Comparison of ENCODE assay signal across 9 cellular contexts in the genomic region with DNA sequence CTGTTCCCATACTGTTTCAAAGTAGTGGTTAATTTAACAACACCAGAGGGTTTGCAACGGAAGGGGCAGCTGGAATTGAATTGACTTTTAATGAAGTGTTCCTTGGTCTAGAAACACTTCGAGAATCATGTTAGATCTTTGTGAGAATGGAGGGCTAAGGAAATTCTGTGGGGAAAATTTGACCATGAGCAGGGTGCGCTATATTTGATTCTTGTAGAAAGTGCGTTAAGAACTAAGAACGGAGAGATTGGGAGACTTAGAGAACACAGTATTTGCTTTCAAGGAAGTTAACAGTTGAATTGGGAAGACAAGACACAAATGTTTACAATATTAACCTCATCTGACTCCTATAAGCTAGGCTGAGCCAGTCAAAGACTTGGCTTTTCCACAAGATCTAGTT. TPM values are rescaled to one million over a fixed set of nuclear protein-coding genes. Genes with fewer than 3 reads are reported as not detected.
DNase-seq lines count a peak whose midpoint lies in the region; ATAC-seq, FAIRE-seq and TF ChIP-seq lines count a peak whose summit lies in the region.
"Had no signal": no experiment of that assay in that cellular context is flagged by ENCODE, and none has a peak within 500 bp of the region (broad histone marks: within the 10 kb centered on the region; RNA-seq: fewer than 3 reads in every experiment).

No MANE protein-coding gene starts in this region.

- CTCF ChIA-PET in activated CD8-positive, alpha-beta memory T cell treated with anti-CD3 and anti-CD28 coated beads, Interleukin-2, amount 10 ng/mL, durations not matched to agents 7 days and 5 days (lab: Charles Lee), result interaction anchor here (0.8 to 2.5 kb wide), 6 partner anchors 9 to 94 kb away, joined by 3 to 13 read pairs (median 4); partner anchors contain the start of genes ZNF398 and ZNF783

- H4K20me1 ChIP-seq in keratinocyte (ENCODE audit: control insufficient read depth, extremely low read depth, insufficient read depth, low read length), result no peaks in the 10 kb centered on the region

- H3K4me3 Mint-ChIP-seq in activated CD8-positive, alpha-beta memory T cell treated with anti-CD3 and anti-CD28 coated beads, Interleukin-2, amount 10 ng/mL, durations not matched to agents 7 days and 5 days, result peak overlapping the region; percentile 97
- peak overlapping the region; percentile 92 for H3K4me3 Mint-ChIP-seq in activated naive CD8-positive, alpha-beta T cell treated with anti-CD3 and anti-CD28 coated beads, Interleukin-2, amount 10 ng/mL, durations not matched to agents 7 days and 5 days

- no peak for FAIRE-seq in keratinocyte (lab: Jason Lieb, UNC)

- no peak overlapping the region for H2AFZ ChIP-seq in keratinocyte (ENCODE audit: control insufficient read depth, low read length)

- H3K4me1 ChIP-seq in keratinocyte (ENCODE audit: control insufficient read depth, extremely low read depth, insufficient read depth, low read length) (peaks cover 14% of the 10 kb centered on the region), suprapubic skin (peaks cover 26% of the 10 kb centered on the region)

- peak overlapping the region; percentile 30 for H3K27ac Mint-ChIP-seq in activated CD8-positive, alpha-beta memory T cell treated with anti-CD3 and anti-CD28 coated beads, Interleukin-2, amount 10 ng/mL, durations not matched to agents 7 days and 5 days
- peak overlapping the region; percentile 69 for H3K27ac Mint-ChIP-seq in activated naive CD8-positive, alpha-beta T cell treated with anti-CD3 and anti-CD28 coated beads, Interleukin-2, amount 10 ng/mL, durations not matched to agents 7 days and 5 days

- intact Hi-C loops in left colon (cut with DNase I, micrococcal nuclease), result no loop called here

- H3K9ac ChIP-seq in keratinocyte (ENCODE audit: control insufficient read depth, extremely low read depth, insufficient read depth, low read length), result peak overlapping the region; percentile 88

- peak overlapping the region; percentile 66 for H3K4me2 ChIP-seq in keratinocyte (ENCODE audit: control insufficient read depth, extremely low read depth, insufficient read depth, low read depth, low read length)

- H3K79me2 ChIP-seq in keratinocyte (ENCODE audit: control insufficient read depth, insufficient read depth, low read length), result peaks cover 42% of the 10 kb centered on the region

- no peaks in the 10 kb centered on the region for H3K9me3 Mint-ChIP-seq in activated CD8-positive, alpha-beta memory T cell treated with anti-CD3 and anti-CD28 coated beads, Interleukin-2, amount 10 ng/mL, durations not matched to agents 7 days and 5 days (ENCODE audit: low read depth)
- peaks cover 3% of the 10 kb centered on the region for H3K9me3 Mint-ChIP-seq in activated naive CD8-positive, alpha-beta T cell treated with anti-CD3 and anti-CD28 coated beads, Interleukin-2, amount 10 ng/mL, durations not matched to agents 7 days and 5 days

- ATAC-seq in activated CD8-positive, alpha-beta memory T cell treated with anti-CD3 and anti-CD28 coated beads, Interleukin-2, amount 10 ng/mL, durations not matched to agents 7 days and 5 days, result no peak
- ATAC-seq in activated naive CD8-positive, alpha-beta T cell treated with anti-CD3 and anti-CD28 coated beads, Interleukin-2, amount 10 ng/mL, durations not matched to agents 7 days and 5 days (ENCODE audit: low read depth), result no peak
- ATAC-seq in HG02973 (IDR thresholded peaks at IDR 0.05; ENCODE audit: unreplicated experiment) (no peak), left colon (no peak)

- H3K4me1 Mint-ChIP-seq in activated CD8-positive, alpha-beta memory T cell treated with anti-CD3 and anti-CD28 coated beads, Interleukin-2, amount 10 ng/mL, durations not matched to agents 7 days and 5 days, result peaks cover 36% of the 10 kb centered on the region
- peaks cover 24% of the 10 kb centered on the region for H3K4me1 Mint-ChIP-seq in activated naive CD8-positive, alpha-beta T cell treated with anti-CD3 and anti-CD28 coated beads, Interleukin-2, amount 10 ng/mL, durations not matched to agents 7 days and 5 days

- TF ChIP-seq CTCF in keratinocyte (optimal IDR thresholded peaks at IDR 0.05 in 1 of 3, IDR thresholded peaks at IDR 0.05 in 1 of 3, conservative IDR thresholded peaks at IDR 0.05 in 1 of 3; ENCODE audit: extremely low read depth in 1 of 3, insufficient read depth in 2 of 3, low read length in 3 of 3), result no peak
- no peak for TF ChIP-seq CTCF in suprapubic skin (IDR thresholded peaks at IDR 0.05)

- DNase-seq in activated CD8-positive, alpha-beta memory T cell treated with anti-CD3 and anti-CD28 coated beads, Interleukin-2, amount 10 ng/mL, durations not matched to agents 7 days and 5 days, result no peak
- DNase-seq in activated CD8-positive, alpha-beta memory T cell treated with anti-CD3 and anti-CD28 coated beads for 24 hours, result no peak
- no peak for DNase-seq in activated naive CD8-positive, alpha-beta T cell treated with anti-CD3 and anti-CD28 coated beads, Interleukin-2, amount 10 ng/mL, durations not matched to agents 7 days and 5 days
- DNase-seq in keratinocyte (ENCODE audit: low read depth, low spot score), result no peak
- DNase-seq in suprapubic skin (ENCODE audit: low spot score in 2 of 2), result no peak
- DNase-seq in left colon, result no peak
- no peak for DNase-seq in NCI-H82 treated with DMSO at 0.1 percent for 48 hours (lab: John Stamatoyannopoulos, UW; ENCODE audit: unreplicated experiment)
- DNase-seq: AML-193 had no signal

- no peak for TF ChIP-seq POLR2A in suprapubic skin (IDR thresholded peaks at IDR 0.05)

- H3K9me3 ChIP-seq in keratinocyte (ENCODE audit: control insufficient read depth, low read depth, low read length) (no peaks in the 10 kb centered on the region), suprapubic skin (no peaks in the 10 kb centered on the region)

- H3K4me3 ChIP-seq in keratinocyte (ENCODE audit: control insufficient read depth in 2 of 3, extremely low read depth in 1 of 3, insufficient read depth in 2 of 3, low read depth in 1 of 3, low read length in 3 of 3), result peak overlapping the region; percentile 75 to 90 (median 87)
- peak overlapping the region; percentile 96 for H3K4me3 ChIP-seq in suprapubic skin

- H3K9me1 ChIP-seq in keratinocyte (ENCODE audit: control insufficient read depth, extremely low read depth, insufficient read depth, low read length), result no peaks in the 10 kb centered on the region

- no peaks in the 10 kb centered on the region for H3K27me3 Mint-ChIP-seq in activated CD8-positive, alpha-beta memory T cell treated with anti-CD3 and anti-CD28 coated beads, Interleukin-2, amount 10 ng/mL, durations not matched to agents 7 days and 5 days
- H3K27me3 Mint-ChIP-seq in activated naive CD8-positive, alpha-beta T cell treated with anti-CD3 and anti-CD28 coated beads, Interleukin-2, amount 10 ng/mL, durations not matched to agents 7 days and 5 days, result no peaks in the 10 kb centered on the region

- H3K36me3 ChIP-seq in keratinocyte (ENCODE audit: control insufficient read depth in 2 of 2, extremely low read depth in 1 of 2, insufficient read depth in 2 of 2, low read length in 2 of 2) (no peaks in the 10 kb centered on the region), suprapubic skin (no peaks in the 10 kb centered on the region)

- H3K27ac ChIP-seq in keratinocyte (ENCODE audit: control insufficient read depth, insufficient read depth, low read length) (peak overlapping the region; percentile 11), suprapubic skin (no peak overlapping the region)

- POLR2A ChIA-PET in activated naive CD8-positive, alpha-beta T cell treated with anti-CD3 and anti-CD28 coated beads, Interleukin-2, amount 10 ng/mL, durations not matched to agents 7 days and 5 days (lab: Charles Lee), result interaction anchor here (1.5 kb wide), 1 partner anchor 46 kb away, joined by 3 read pairs; the partner anchor contains the start of gene ZNF282

- 81% methylated on average over 5 of the region's 5 CpGs for WGBS in suprapubic skin

- TF ChIP-seq EP300 in suprapubic skin (IDR thresholded peaks at IDR 0.05), result no peak

- dilution Hi-C loops in keratinocyte (cut with MboI; ENCODE audit: extremely low pct_ligation_motif_present, low sequenced_read_pairs), result no loop called here

- peaks cover 14% of the 10 kb centered on the region for H3K36me3 Mint-ChIP-seq in activated CD8-positive, alpha-beta memory T cell treated with anti-CD3 and anti-CD28 coated beads, Interleukin-2, amount 10 ng/mL, durations not matched to agents 7 days and 5 days
- peaks cover 9% of the 10 kb centered on the region for H3K36me3 Mint-ChIP-seq in activated naive CD8-positive, alpha-beta T cell treated with anti-CD3 and anti-CD28 coated beads, Interleukin-2, amount 10 ng/mL, durations not matched to agents 7 days and 5 days

- H3K27me3 ChIP-seq in keratinocyte (ENCODE audit: control insufficient read depth, extremely low read depth, insufficient read depth, low read length), result no peaks in the 10 kb centered on the region
- no peaks in the 10 kb centered on the region for H3K27me3 ChIP-seq in suprapubic skin

RNA-seq across cellular contexts. Expression of gene ZNF212, which starts 1.2 kb away (rescaled TPM):
- total RNA-seq in activated CD8-positive, alpha-beta memory T cell treated with anti-CD3 and anti-CD28 coated beads, Interleukin-2, amount 10 ng/mL, durations not matched to agents 7 days and 5 days, result 10 to 100 TPM; 12.8 to 14.2 TPM
- 10 to 100 TPM; 14.6 to 15.5 TPM for total RNA-seq in activated naive CD8-positive, alpha-beta T cell treated with anti-CD3 and anti-CD28 coated beads, Interleukin-2, amount 10 ng/mL, durations not matched to agents 7 days and 5 days
- 2.9 to 6.8 TPM (median 3.8 TPM) in 3 replicates for polyA plus RNA-seq in keratinocyte
- polyA plus RNA-seq in keratinocyte (2011; ENCODE audit: low read depth), result 9.8 TPM
- 2.8 and 3.5 TPM in 2 replicates for polyA plus RNA-seq in keratinocyte (2011; cell fraction: cytosol; rRNA removed)
- polyA plus RNA-seq in keratinocyte (2011; cell fraction: nucleus; rRNA removed), result 11.0 and 11.2 TPM in 2 replicates
- polyA plus RNA-seq in keratinocyte (2012; ENCODE audit: low replicate concordance), result 6.3 and 13.2 TPM in 2 replicates
- polyA minus RNA-seq in keratinocyte, result 3.0 to 4.8 TPM (median 3.7 TPM) in 3 replicates
- 4.4 TPM for polyA minus RNA-seq in keratinocyte (2011; cell fraction: cytosol; rRNA and poly(A)+ RNA removed)
- 3.8 and 5.4 TPM in 2 replicates for polyA minus RNA-seq in keratinocyte (2011; cell fraction: nucleus; rRNA and poly(A)+ RNA removed)
- total RNA-seq in suprapubic skin (10 to 100 TPM in 2 of 4 donors, 1 to 10 TPM in 2; 7.1 to 17.9 (median 9.9) TPM), left colon (1 to 10 TPM; 9.3 to 9.7 TPM)

RNA-seq across cellular contexts. Expression of gene ZNF783, which starts 21.4 kb away (rescaled TPM):
- 10 to 100 TPM; 14.8 to 15.5 TPM for total RNA-seq in activated CD8-positive, alpha-beta memory T cell treated with anti-CD3 and anti-CD28 coated beads, Interleukin-2, amount 10 ng/mL, durations not matched to agents 7 days and 5 days
- 10 to 100 TPM; 22.0 to 23.7 TPM for total RNA-seq in activated naive CD8-positive, alpha-beta T cell treated with anti-CD3 and anti-CD28 coated beads, Interleukin-2, amount 10 ng/mL, durations not matched to agents 7 days and 5 days
- 4.2 to 6.0 TPM (median 5.0 TPM) in 3 replicates for polyA plus RNA-seq in keratinocyte
- polyA plus RNA-seq in keratinocyte (2011; ENCODE audit: low read depth), result 3.2 TPM
- 2.2 and 2.5 TPM in 2 replicates for polyA plus RNA-seq in keratinocyte (2011; cell fraction: cytosol; rRNA removed)
- 17.2 and 24.1 TPM in 2 replicates for polyA plus RNA-seq in keratinocyte (2011; cell fraction: nucleus; rRNA removed)
- 3.8 and 3.9 TPM in 2 replicates for polyA plus RNA-seq in keratinocyte (2012; ENCODE audit: low replicate concordance)
- 4.0 to 5.4 TPM (median 4.8 TPM) in 3 replicates for polyA minus RNA-seq in keratinocyte
- 3.6 TPM for polyA minus RNA-seq in keratinocyte (2011; cell fraction: cytosol; rRNA and poly(A)+ RNA removed)
- 6.8 and 8.3 TPM in 2 replicates for polyA minus RNA-seq in keratinocyte (2011; cell fraction: nucleus; rRNA and poly(A)+ RNA removed)
- total RNA-seq in suprapubic skin (10 to 100 TPM in 3 of 4 donors, 1 to 10 TPM in 1; 9.9 to 20.8 (median 14.4) TPM), left colon (10 to 100 TPM; 10.6 to 10.8 TPM)

RNA-seq across cellular contexts. Expression of gene ZNF282, which starts 45.3 kb away (rescaled TPM):
- 10 to 100 TPM; 42.0 to 49.7 TPM for total RNA-seq in activated CD8-positive, alpha-beta memory T cell treated with anti-CD3 and anti-CD28 coated beads, Interleukin-2, amount 10 ng/mL, durations not matched to agents 7 days and 5 days
- total RNA-seq in activated naive CD8-positive, alpha-beta T cell treated with anti-CD3 and anti-CD28 coated beads, Interleukin-2, amount 10 ng/mL, durations not matched to agents 7 days and 5 days, result 10 to 100 TPM; 24.7 to 26.2 TPM
- polyA plus RNA-seq in keratinocyte, result 12.1 to 14.7 TPM (median 13.1 TPM) in 3 replicates
- polyA plus RNA-seq in keratinocyte (2011; ENCODE audit: low read depth), result 17.7 TPM
- 6.2 and 11.1 TPM in 2 replicates for polyA plus RNA-seq in keratinocyte (2011; cell fraction: cytosol; rRNA removed)
- 17.1 and 20.9 TPM in 2 replicates for polyA plus RNA-seq in keratinocyte (2011; cell fraction: nucleus; rRNA removed)
- 14.2 and 15.5 TPM in 2 replicates for polyA plus RNA-seq in keratinocyte (2012; ENCODE audit: low replicate concordance)
- 12.0 to 20.6 TPM (median 14.4 TPM) in 3 replicates for polyA minus RNA-seq in keratinocyte
- 26.1 TPM for polyA minus RNA-seq in keratinocyte (2011; cell fraction: cytosol; rRNA and poly(A)+ RNA removed)
- 23.6 and 34.1 TPM in 2 replicates for polyA minus RNA-seq in keratinocyte (2011; cell fraction: nucleus; rRNA and poly(A)+ RNA removed)
- total RNA-seq in suprapubic skin (10 to 100 TPM; 20.6 to 47.5 (median 29.8) TPM), left colon (10 to 100 TPM; 24.2 to 25.0 TPM)
